1 cellular context compared by ENCODE assay signal in the genomic region with DNA sequence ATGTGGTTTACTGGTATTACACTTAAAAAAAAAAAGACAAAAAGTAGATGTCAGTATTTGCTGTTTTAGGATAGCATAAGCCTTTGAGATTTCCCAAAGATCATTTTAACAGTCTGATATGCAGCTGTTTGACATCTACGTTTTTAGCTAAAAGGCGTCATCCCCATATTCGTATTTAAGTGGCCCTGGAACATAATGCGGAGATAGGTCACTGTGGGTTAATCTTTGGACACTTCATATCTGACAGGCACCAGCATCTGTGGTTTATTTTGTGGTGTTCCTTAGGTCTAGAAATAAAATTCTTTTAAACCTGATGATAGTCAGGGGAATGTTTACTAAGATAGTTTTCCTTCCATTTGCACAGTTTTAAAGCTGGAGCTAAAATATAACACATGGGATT.
TF ChIP-seq lines count a peak whose summit lies in the region.

No MANE protein-coding gene starts in this region.

TF ChIP-seq in IMR-90, 13 proteins besides CTCF, POLR2A, EP300 and RAD21:
- TF ChIP-seq RFX5 (IDR thresholded peaks at IDR 0.05; ENCODE audit: low read depth, low read length) = no peak
- TF ChIP-seq FOS (IDR thresholded peaks at IDR 0.05; ENCODE audit: low read depth, low read length) = no peak
- TF ChIP-seq, protein P1, sequence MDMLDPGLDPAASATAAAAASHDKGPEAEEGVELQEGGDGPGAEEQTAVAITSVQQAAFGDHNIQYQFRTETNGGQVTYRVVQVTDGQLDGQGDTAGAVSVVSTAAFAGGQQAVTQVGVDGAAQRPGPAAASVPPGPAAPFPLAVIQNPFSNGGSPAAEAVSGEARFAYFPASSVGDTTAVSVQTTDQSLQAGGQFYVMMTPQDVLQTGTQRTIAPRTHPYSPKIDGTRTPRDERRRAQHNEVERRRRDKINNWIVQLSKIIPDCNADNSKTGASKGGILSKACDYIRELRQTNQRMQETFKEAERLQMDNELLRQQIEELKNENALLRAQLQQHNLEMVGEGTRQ (IDR thresholded peaks at IDR 0.05; ENCODE audit: low read depth, low read length) = no peak
- TF ChIP-seq RCOR1 (IDR thresholded peaks at IDR 0.05; ENCODE audit: insufficient replicate concordance, low read length) = no peak
- TF ChIP-seq BHLHE40 (IDR thresholded peaks at IDR 0.05; ENCODE audit: low read depth, low read length) = no peak
- no peak for TF ChIP-seq CHD1 (IDR thresholded peaks at IDR 0.05; ENCODE audit: low read depth, low read length)
